In genomic region chr20:8865636-8866035, GRCh38 we compare ENCODE assay signal across 3 cellular contexts.
"Had no signal": no experiment of that assay in that cellular context is flagged by ENCODE, and none has a peak within 500 bp of the region (broad histone marks: within the 10 kb centered on the region; RNA-seq: fewer than 3 reads in every experiment).

No MANE protein-coding gene starts in this region.

- DNase-seq: GDM1, GF-D8 had no signal

- ATAC-seq: GM12878 had no signal

- H3K4me3 ChIP-seq: GM12878 had no signal
